ENCODE assay signal across 21 cellular contexts in genomic region chr6:10373642-10374359, GRCh38. TPM values are rescaled to one million over a fixed set of nuclear protein-coding genes. Genes with fewer than 3 reads are reported as not detected.
DNase-seq lines count a peak whose midpoint lies in the region; ATAC-seq and TF ChIP-seq lines count a peak whose summit lies in the region.
"Had no signal": no experiment of that assay in that cellular context is flagged by ENCODE, and none has a peak within 500 bp of the region (broad histone marks: within the 10 kb centered on the region; RNA-seq: fewer than 3 reads in every experiment).

No MANE protein-coding gene starts in this region.

- H3K4me3 Mint-ChIP-seq in osteocyte (ENCODE audit: unreplicated experiment), result no peak overlapping the region
- H3K4me3 Mint-ChIP-seq: brain, H9, memory B cell had no signal

- H3K9me3 Mint-ChIP-seq in osteocyte (ENCODE audit: unreplicated experiment), result no peaks in the 10 kb centered on the region
- H3K9me3 Mint-ChIP-seq: brain, H9 had no signal

- no peaks in the 10 kb centered on the region for H3K36me3 Mint-ChIP-seq in osteocyte (ENCODE audit: unreplicated experiment)
- H3K36me3 Mint-ChIP-seq: brain, CD14-positive monocyte, memory B cell had no signal

- peak overlapping the region; percentile 52 for H3K27ac Mint-ChIP-seq in osteocyte (ENCODE audit: unreplicated experiment)
- H3K27ac Mint-ChIP-seq: CD14-positive monocyte, H9, memory B cell had no signal

- DNase-seq in ELR (ENCODE audit: low read depth) (peak; percentile 73), LHCN-M2 (ENCODE audit: low read depth) (peak; percentile 34), epithelial cell of prostate (ENCODE audit: low read depth, low spot score) (no peak), osteocyte (ENCODE audit: extremely low spot score, unreplicated experiment) (no peak), NCI-H2081 treated with DMSO at 0.1 percent for 48 hours (lab: John Stamatoyannopoulos, UW) (no peak), DMS79 treated with DMSO at 0.1 percent for 48 hours (lab: John Stamatoyannopoulos, UW) (no peak)
- DNase-seq: activated naive CD4-positive, alpha-beta T cell; DND-41; H9; Kasumi-1; NCI-H2029; NCI-H82; stimulated activated naive CD4-positive, alpha-beta T cell; uterus had no signal

- peaks cover 28% of the 10 kb centered on the region for H3K4me1 Mint-ChIP-seq in osteocyte (ENCODE audit: unreplicated experiment)
- H3K4me1 Mint-ChIP-seq: CD14-positive monocyte, memory B cell had no signal

- H3K27ac ChIP-seq in epithelial cell of prostate, result peak overlapping the region; percentile 10
- H3K27ac ChIP-seq: uterus had no signal

- TF ChIP-seq CTCF in osteocyte (IDR thresholded peaks at IDR 0.05), result no peak

- ATAC-seq in GM18517 (IDR thresholded peaks at IDR 0.05; ENCODE audit: unreplicated experiment) (no peak), HG03139 (IDR thresholded peaks at IDR 0.05; ENCODE audit: unreplicated experiment) (no peak)

- H3K27me3 Mint-ChIP-seq in osteocyte (ENCODE audit: unreplicated experiment), result no peaks in the 10 kb centered on the region

RNA-seq across cellular contexts. Expression of gene TFAP2A, which starts 41.1 kb away (rescaled TPM):
- total RNA-seq in LHCN-M2 (2014; rRNA removed) (0.06 and 0.29 TPM in 2 replicates), osteocyte (53.2 and 59.6 TPM in 2 replicates)
- polyA plus RNA-seq in LHCN-M2 (2012), result 0.90 TPM
- total RNA-seq: frontal cortex, skeletal muscle tissue had no signal
- polyA plus RNA-seq: CD14-positive monocyte had no signal

Comparison
In these comparisons a context has a peak if more than half of its experiments do, and no peak if none do; other contexts are left out.
1. DNase-seq: peak in ELR (single experiment) and LHCN-M2 (single experiment); none in epithelial cell of prostate (single experiment), osteocyte (single experiment), NCI-H2081 treated with DMSO at 0.1 percent for 48 hours (single experiment) and DMS79 treated with DMSO at 0.1 percent for 48 hours (single experiment).
2. RNA of gene TFAP2A, which starts 41.1 kb away (total RNA-seq): 53.2 to 59.6 TPM in osteocyte; 0.06 to 0.29 TPM in LHCN-M2; every median in the first group is over 10 times any median in the second.